Comparison of ENCODE assay signal across 20 cellular contexts in genomic region chr16:72270531-72270930, GRCh38.
A peak's percentile ranks its signal among the peaks of the same experiment; 100 is the strongest.
DNase-seq lines count a peak whose midpoint lies in the region; FAIRE-seq and TF ChIP-seq lines count a peak whose summit lies in the region.
"Had no signal": no experiment of that assay in that cellular context is flagged by ENCODE, and none has a peak within 500 bp of the region (broad histone marks: within the 10 kb centered on the region; RNA-seq: fewer than 3 reads in every experiment).

No MANE protein-coding gene starts in this region.

- H3K4me1 ChIP-seq in hepatocyte (ENCODE audit: insufficient read depth): peaks cover 13% of the 10 kb centered on the region
- no peaks in the 10 kb centered on the region for H3K4me1 ChIP-seq in small intestine (ENCODE audit: control insufficient read depth in 2 of 2, insufficient read depth in 1 of 2, low read depth in 1 of 2, low read length in 1 of 2)
- H3K4me1 ChIP-seq: A549, BLaER1 had no signal

- TF ChIP-seq CTCF in hepatocyte (IDR thresholded peaks at IDR 0.05; ENCODE audit: poor library complexity): no peak

- H3K4me2 ChIP-seq in hepatocyte: peak overlapping the region; percentile 53
- H3K4me2 ChIP-seq: A549, BLaER1, GM23338 had no signal

- H2AFZ ChIP-seq in hepatocyte: no peak overlapping the region
- H2AFZ ChIP-seq: GM23338 had no signal

- DNase-seq in DMS153 treated with DMSO at 0.1 percent for 48 hours (lab: John Stamatoyannopoulos, UW; ENCODE audit: unreplicated experiment) (peak; percentile 30), NCI-H69 (lab: John Stamatoyannopoulos, UW) (peak; percentile 11), hepatocyte (ENCODE audit: low spot score) (peak; percentile 34), small intestine (peak; percentile 43), DMS 273 (lab: John Stamatoyannopoulos, UW; ENCODE audit: unreplicated experiment) (no peak), COLO829 (ENCODE audit: low spot score) (no peak)
- no peak for DNase-seq in activated CD4-positive, CD25-positive, alpha-beta regulatory T cell treated with anti-CD3 and anti-CD28 coated beads, Interleukin-2, amount 50 U/mL, for 72 hours
- DNase-seq: CD4-positive, alpha-beta memory T cell; HCEC 1CT; Kasumi-1; MM.1S; NCI-H1105; NCI-H510A; NCI-H774 had no signal

- no peaks in the 10 kb centered on the region for H3K79me2 ChIP-seq in hepatocyte

- H3K36me3 ChIP-seq in hepatocyte (replicated peaks; ENCODE audit: insufficient read depth, low read depth) (no peaks in the 10 kb centered on the region), small intestine (ENCODE audit: control insufficient read depth in 2 of 2, insufficient read depth in 2 of 2, low read length in 2 of 2) (no peaks in the 10 kb centered on the region)
- H3K36me3 ChIP-seq: BLaER1 had no signal

- H3K9me2 ChIP-seq in hepatocyte (replicated peaks; ENCODE audit: insufficient read depth): no peaks in the 10 kb centered on the region

- 32% methylated on average over 1 of the region's 1 CpG for WGBS in hepatocyte (ENCODE audit: low lambda C conversion rate, missing lambda C conversion rate)
- WGBS in small intestine, 3 donors: 18 to 33% (median 29%) methylated on average over 1 of the region's 1 CpG

- no peak for FAIRE-seq in small intestine (lab: Jason Lieb, UNC)
- FAIRE-seq: A549, GM12892, GM18507, RCC 7860 had no signal

- peak overlapping the region; percentile 86 for H3K27ac ChIP-seq in hepatocyte
- no peak overlapping the region for H3K27ac ChIP-seq in small intestine (ENCODE audit: low read depth in 1 of 2, low read length in 1 of 2)
- H3K27ac ChIP-seq: A549, BLaER1 had no signal

- H3K27me3 ChIP-seq in hepatocyte (no peaks in the 10 kb centered on the region), small intestine (ENCODE audit: control insufficient read depth in 2 of 2, insufficient read depth in 2 of 2, low read length in 2 of 2) (no peaks in the 10 kb centered on the region)
- H3K27me3 ChIP-seq: BLaER1 had no signal

- H3K9me3 ChIP-seq in hepatocyte (ENCODE audit: low read depth) (no peaks in the 10 kb centered on the region), small intestine (ENCODE audit: control insufficient read depth, low read depth) (no peaks in the 10 kb centered on the region)
- H3K9me3 ChIP-seq: A549, BLaER1 had no signal

- H3K4me3 ChIP-seq in hepatocyte: no peak overlapping the region
- H3K4me3 ChIP-seq in small intestine (ENCODE audit: low read depth in 1 of 2, low read length in 2 of 2): no peak overlapping the region
- H3K4me3 ChIP-seq: A549, BLaER1, GM23338 had no signal

- H4K20me1 ChIP-seq in hepatocyte (ENCODE audit: insufficient read depth, poor library complexity, severe bottlenecking): no peaks in the 10 kb centered on the region
- H4K20me1 ChIP-seq: BLaER1 had no signal

Comparison
In these comparisons a context has a peak if more than half of its experiments do, and no peak if none do; other contexts are left out.
1. DNase-seq: peak in DMS153 treated with DMSO at 0.1 percent for 48 hours (single experiment), NCI-H69 (single experiment), hepatocyte (single experiment) and small intestine (single experiment); none in DMS 273 (single experiment), COLO829 (single experiment) and activated CD4-positive, CD25-positive, alpha-beta regulatory T cell treated with anti-CD3 and anti-CD28 coated beads, Interleukin-2, amount 50 U/mL, for 72 hours (single experiment).